ENCODE assay signal across 12 cellular contexts in genomic region chr2:14907014-14907612, GRCh38.
DNase-seq lines count a peak whose midpoint lies in the region; TF ChIP-seq lines count a peak whose summit lies in the region.
"Had no signal": no experiment of that assay in that cellular context is flagged by ENCODE, and none has a peak within 500 bp of the region (broad histone marks: within the 10 kb centered on the region; RNA-seq: fewer than 3 reads in every experiment).

No MANE protein-coding gene starts in this region.

- peak; percentile 57 for DNase-seq in NCI-H146 (lab: John Stamatoyannopoulos, UW)
- peak; percentile 95 for DNase-seq in SKM-1 treated with dmso at 0.1 percent for 144 hours (lab: John Stamatoyannopoulos, UW; ENCODE audit: unreplicated experiment)
- no peak for DNase-seq in nephron progenitor cell
- DNase-seq in glomerular visceral epithelial cell (ENCODE audit: extremely low spot score) = no peak
- no peak for DNase-seq in pons (ENCODE audit: low spot score)
- no peak for DNase-seq in activated CD8-positive, alpha-beta memory T cell treated with anti-CD3 and anti-CD28 coated beads for 24 hours
- no peak for DNase-seq in central memory CD4-positive, alpha-beta T cell
- DNase-seq: activated CD4-positive, alpha-beta T cell treated with anti-CD3 and anti-CD28 coated beads for 48 hours; left cardiac atrium; stimulated activated CD8-positive, alpha-beta memory T cell treated with anti-CD3 and anti-CD28 coated beads, Interleukin-4, amount 100 ng/mL, for 48 hours had no signal

- no peak overlapping the region for H3K4me3 Mint-ChIP-seq in nephron progenitor cell
- H3K4me3 Mint-ChIP-seq: activated naive CD8-positive, alpha-beta T cell had no signal

- TF ChIP-seq CTCF in GM12875 (IDR thresholded peaks at IDR 0.05; ENCODE audit: borderline replicate concordance, insufficient read depth, low read depth, low read length) (0 out of 2 replicates have a peak, but pooled peaks have one; percentile 23), nephron progenitor cell (IDR thresholded peaks at IDR 0.05) (no peak)

- peak overlapping the region; percentile 55 for H3K27ac Mint-ChIP-seq in nephron progenitor cell
- H3K27ac Mint-ChIP-seq: activated naive CD8-positive, alpha-beta T cell had no signal

- no peak overlapping the region for H3K4me3 ChIP-seq in GM12875 (ENCODE audit: low read depth, low read length)

- H3K9me3 Mint-ChIP-seq in nephron progenitor cell = no peaks in the 10 kb centered on the region

- H3K4me1 Mint-ChIP-seq in nephron progenitor cell = peaks cover 38% of the 10 kb centered on the region

- H3K27me3 Mint-ChIP-seq in nephron progenitor cell (ENCODE audit: low read depth, poor library complexity) = no peaks in the 10 kb centered on the region

- H3K36me3 Mint-ChIP-seq in nephron progenitor cell (ENCODE audit: low read depth) = no peaks in the 10 kb centered on the region
- H3K36me3 Mint-ChIP-seq: activated naive CD8-positive, alpha-beta T cell had no signal

Comparison
In these comparisons a context has a peak if more than half of its experiments do, and no peak if none do; other contexts are left out.
1. DNase-seq: peak in NCI-H146 (single experiment) and SKM-1 treated with dmso at 0.1 percent for 144 hours (single experiment); none in nephron progenitor cell (single experiment), glomerular visceral epithelial cell (single experiment), pons (single experiment), activated CD8-positive, alpha-beta memory T cell treated with anti-CD3 and anti-CD28 coated beads for 24 hours (single experiment) and central memory CD4-positive, alpha-beta T cell (single experiment).